ENCODE assay signal across 1 cellular context in genomic region chr6:153002613-153003293, GRCh38.
TF ChIP-seq lines count a peak whose summit lies in the region.

Gene MTRF1L (minus strand): TSS chr6:153002709. CDS start chr6:153002685, 24 bp downstream.

TF ChIP-seq in HepG2, 621 proteins besides CTCF, POLR2A, EP300 and RAD21 (continued from another document and continues in another):
- TF ChIP-seq ZNF562 (CRISPR knock-in tag; IDR thresholded peaks at IDR 0.05; ENCODE audit: borderline replicate concordance) (no peak), ZNF18 (CRISPR knock-in tag; IDR thresholded peaks at IDR 0.05; ENCODE audit: insufficient replicate concordance) (peak; percentile 86), NRL (CRISPR knock-in tag; IDR thresholded peaks at IDR 0.05; ENCODE audit: borderline replicate concordance) (peak; percentile 79; the same call in 1 of the 2 replicates), BCL6 (CRISPR knock-in tag; IDR thresholded peaks at IDR 0.05) (peak; percentile 2), NFYC (CRISPR knock-in tag; IDR thresholded peaks at IDR 0.05) (peak; percentile 49; the same call in 1 of the 2 replicates), HMGXB4 (CRISPR knock-in tag; IDR thresholded peaks at IDR 0.05; ENCODE audit: borderline replicate concordance in 1 of 2, low read depth in 1 of 2) (peak; percentile 69; a peak in 3 of 4 replicates), IRF2 (CRISPR knock-in tag; IDR thresholded peaks at IDR 0.05) (peak; percentile 88; the same call in 1 of the 2 replicates), ZNF691 (CRISPR knock-in tag; IDR thresholded peaks at IDR 0.05; ENCODE audit: borderline replicate concordance, low read depth) (no peak; the same call in 1 of the 2 replicates), CHCHD3 (CRISPR knock-in tag; IDR thresholded peaks at IDR 0.05) (no peak), SUZ12 (IDR thresholded peaks at IDR 0.05; ENCODE audit: low read depth, low read length) (no peak), ZNF776 (CRISPR knock-in tag; IDR thresholded peaks at IDR 0.05) (no peak), FOXJ3 (CRISPR knock-in tag; IDR thresholded peaks at IDR 0.05; ENCODE audit: borderline replicate concordance) (peak; percentile 73; the same call in 1 of the 2 replicates), ZNF747 (CRISPR knock-in tag; IDR thresholded peaks at IDR 0.05; ENCODE audit: borderline replicate concordance) (no peak), ZMYM3 (CRISPR knock-in tag; IDR thresholded peaks at IDR 0.05) (peak; percentile 12; the same call in 1 of the 2 replicates), ZNF841 (CRISPR knock-in tag; IDR thresholded peaks at IDR 0.05; ENCODE audit: borderline replicate concordance) (no peak), ZNF430 (CRISPR knock-in tag; IDR thresholded peaks at IDR 0.05) (peak; percentile 59; the same call in 1 of the 2 replicates), ZBTB8A (CRISPR knock-in tag; IDR thresholded peaks at IDR 0.05; ENCODE audit: borderline replicate concordance, low read depth) (no peak), ZBTB21 (CRISPR knock-in tag; IDR thresholded peaks at IDR 0.05) (peak; percentile 36), IRF1 (CRISPR knock-in tag; IDR thresholded peaks at IDR 0.05; ENCODE audit: low read depth) (no peak), ZFP41 (CRISPR knock-in tag; IDR thresholded peaks at IDR 0.05; ENCODE audit: borderline replicate concordance) (no peak), POLR2AphosphoS5 (IDR thresholded peaks at IDR 0.05; ENCODE audit: low read depth, low read length) (peak; percentile 69), ZNF160 (CRISPR knock-in tag; IDR thresholded peaks at IDR 0.05) (no peak), ZNF839 (CRISPR knock-in tag; IDR thresholded peaks at IDR 0.05; ENCODE audit: borderline replicate concordance) (no peak), NR3C1 (CRISPR knock-in tag; IDR thresholded peaks at IDR 0.05) (no peak), FOSL2 (CRISPR knock-in tag; IDR thresholded peaks at IDR 0.05) (no peak; the same call in 1 of the 2 replicates), CEBPZ (IDR thresholded peaks at IDR 0.05; ENCODE audit: low read length) (no peak), KDM5A (IDR thresholded peaks at IDR 0.05; ENCODE audit: borderline replicate concordance, low read length) (peak; percentile 78; the same call in 1 of the 2 replicates), ZNF235 (CRISPR knock-in tag; IDR thresholded peaks at IDR 0.05; ENCODE audit: borderline replicate concordance) (no peak), ZBTB44 (CRISPR knock-in tag; IDR thresholded peaks at IDR 0.05) (no peak), PHF20 (CRISPR knock-in tag; IDR thresholded peaks at IDR 0.05) (peak; percentile 86), SP1 (IDR thresholded peaks at IDR 0.05) (no peak), SP1 (CRISPR knock-in tag; IDR thresholded peaks at IDR 0.05) (no peak), SYNCRIP (IDR thresholded peaks at IDR 0.05; ENCODE audit: insufficient read depth, low read depth, low read length) (no peak), SNAPC5 (CRISPR knock-in tag; IDR thresholded peaks at IDR 0.05; ENCODE audit: borderline replicate concordance) (0 out of 2 replicates have a peak, but pooled peaks have one; percentile 55), AGO1 (IDR thresholded peaks at IDR 0.05; ENCODE audit: low read depth, low read length, poor library complexity, severe bottlenecking) (peak; percentile 76), ZNF7 (CRISPR knock-in tag; IDR thresholded peaks at IDR 0.05) (no peak), ERF (CRISPR knock-in tag; IDR thresholded peaks at IDR 0.05) (peak; percentile 86), MXD4 (CRISPR knock-in tag; IDR thresholded peaks at IDR 0.05) (peak; percentile 86), NPAS2 (CRISPR knock-in tag; IDR thresholded peaks at IDR 0.05; ENCODE audit: borderline replicate concordance) (no peak), ZNF574 (CRISPR knock-in tag; IDR thresholded peaks at IDR 0.05) (peak; percentile 88), RELA (CRISPR knock-in tag; IDR thresholded peaks at IDR 0.05) (no peak), ZNF367 (CRISPR knock-in tag; IDR thresholded peaks at IDR 0.05; ENCODE audit: borderline replicate concordance) (0 out of 2 replicates have a peak, but pooled peaks have one; percentile 50), ZNF362 (CRISPR knock-in tag; IDR thresholded peaks at IDR 0.05; ENCODE audit: borderline replicate concordance) (0 out of 2 replicates have a peak, but pooled peaks have one; percentile 25), MNT (IDR thresholded peaks at IDR 0.05) (peak; percentile 46; the same call in 1 of the 2 replicates), PREB (CRISPR knock-in tag; IDR thresholded peaks at IDR 0.05) (no peak), DNMT3B (CRISPR knock-in tag; conservative IDR thresholded peaks at IDR 0.05) (no peak), ZNF703 (CRISPR knock-in tag; IDR thresholded peaks at IDR 0.05; ENCODE audit: borderline replicate concordance) (no peak; the same call in 1 of the 2 replicates), NR1H2 (CRISPR knock-in tag; IDR thresholded peaks at IDR 0.05; ENCODE audit: borderline replicate concordance, low read depth) (no peak), ZNF850 (CRISPR knock-in tag; conservative IDR thresholded peaks at IDR 0.05) (no peak)
